In the genomic region with DNA sequence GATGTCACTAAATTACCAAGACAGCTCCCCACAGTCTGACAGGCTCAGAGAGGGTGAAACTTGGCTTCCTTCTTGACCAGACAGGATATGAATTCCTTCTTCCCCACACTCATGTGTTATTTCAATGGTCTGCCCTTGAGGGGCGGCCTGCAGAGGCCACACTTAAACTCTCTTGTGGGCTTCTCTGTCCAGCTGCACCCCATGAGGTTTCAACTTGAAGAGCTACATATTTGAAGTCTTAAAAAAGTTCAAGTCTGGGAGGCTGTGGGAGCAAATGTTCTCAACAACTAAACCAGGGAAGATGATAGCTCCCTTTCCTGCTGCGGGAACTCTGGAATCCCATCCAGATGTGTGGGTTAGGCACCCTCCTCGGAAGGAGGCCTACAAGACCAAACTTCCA, we compare ENCODE assay signal across 16 cellular contexts.
DNase-seq lines count a peak whose midpoint lies in the region; ATAC-seq and TF ChIP-seq lines count a peak whose summit lies in the region.
"Had no signal": no experiment of that assay in that cellular context is flagged by ENCODE, and none has a peak within 500 bp of the region (broad histone marks: within the 10 kb centered on the region; RNA-seq: fewer than 3 reads in every experiment).

No MANE protein-coding gene starts in this region.

- ATAC-seq in GM21576 (IDR thresholded peaks at IDR 0.05; ENCODE audit: unreplicated experiment) (no peak), HG02642 (IDR thresholded peaks at IDR 0.05; ENCODE audit: poor library complexity, unreplicated experiment) (no peak)
- ATAC-seq: HCT116; HepG2; natural killer cell; stimulated activated naive CD8-positive, alpha-beta T cell treated with anti-CD3 and anti-CD28 coated beads, Interleukin-15, Interleukin-2, amounts not matched to agents 100 U/mL and 50 U/mL, for 24 hours; upper lobe of right lung had no signal

- H3K4me1 ChIP-seq in skeletal muscle tissue (ENCODE audit: control insufficient read depth in 3 of 3, insufficient read depth in 3 of 3, low read length in 3 of 3) (peaks cover 27 to 35% (median 35%) of the 10 kb centered on the region in 3 donors), ovary (ENCODE audit: insufficient read depth) (no peaks in the 10 kb centered on the region)
- H3K4me1 ChIP-seq: upper lobe of right lung had no signal

- TF ChIP-seq POLR2A in ovary (IDR thresholded peaks at IDR 0.05), result no peak

- H3K9ac ChIP-seq in skeletal muscle tissue (ENCODE audit: low read depth in 1 of 3, low read length in 3 of 3), result no peak overlapping the region

- H3K36me3 ChIP-seq in skeletal muscle tissue (ENCODE audit: control insufficient read depth in 3 of 3, insufficient read depth in 3 of 3, low read length in 3 of 3) (peaks cover 0 to 5% (median 4%) of the 10 kb centered on the region in 3 donors), ovary (no peaks in the 10 kb centered on the region)
- H3K36me3 ChIP-seq: MG63, upper lobe of right lung had no signal

- DNase-seq in HFF-Myc (ENCODE audit: extremely low read depth, low read depth) (peak; percentile 80), astrocyte of the hippocampus (ENCODE audit: low read depth, low spot score) (peak; percentile 13), fibroblast of villous mesenchyme (ENCODE audit: low read depth) (peak; percentile 69), DMS 273 treated with DMSO at 0.1 percent for 48 hours (lab: John Stamatoyannopoulos, UW) (no peak), ovary (no peak)
- DNase-seq: activated B cell treated with CpG ODN at 0.5 μM for 24 hours; mammary epithelial cell; MG63; natural killer cell; stimulated activated naive CD8-positive, alpha-beta T cell treated with anti-CD3 and anti-CD28 coated beads, Interleukin-15, Interleukin-2, amounts not matched to agents 100 U/mL and 50 U/mL, for 24 hours; upper lobe of right lung had no signal

- H3K27ac ChIP-seq in skeletal muscle tissue (ENCODE audit: low read depth, low read length), result peak overlapping the region; percentile 21
- no peak overlapping the region for H3K27ac ChIP-seq in ovary
- H3K27ac ChIP-seq: upper lobe of right lung had no signal

- 23 to 42% (median 33%) methylated on average over 3 of the region's 3 CpGs for WGBS in ovary, 3 donors

- no peak for TF ChIP-seq CTCF in HFF-Myc (IDR thresholded peaks at IDR 0.05; ENCODE audit: low read depth, low read length, missing control alignments)
- no peak for TF ChIP-seq CTCF in fibroblast of villous mesenchyme (IDR thresholded peaks at IDR 0.05; ENCODE audit: insufficient read depth, low read depth, low read length)
- TF ChIP-seq CTCF in ovary (IDR thresholded peaks at IDR 0.05), result no peak

- no peaks in the 10 kb centered on the region for H3K9me3 ChIP-seq in skeletal muscle tissue (ENCODE audit: control insufficient read depth in 3 of 3, low read length in 3 of 3)
- no peaks in the 10 kb centered on the region for H3K9me3 ChIP-seq in ovary
- H3K9me3 ChIP-seq: MG63, upper lobe of right lung had no signal

- H3K4me3 ChIP-seq in HFF-Myc (replicated peaks; ENCODE audit: low read depth, low read length) (no peak overlapping the region), fibroblast of villous mesenchyme (ENCODE audit: low read depth, low read length) (no peak overlapping the region), skeletal muscle tissue (ENCODE audit: low read length in 3 of 3) (no peak overlapping the region), ovary (no peak overlapping the region)
- H3K4me3 ChIP-seq: MG63, upper lobe of right lung had no signal

- no peaks in the 10 kb centered on the region for H3K27me3 ChIP-seq in skeletal muscle tissue (ENCODE audit: control insufficient read depth in 3 of 3, insufficient read depth in 3 of 3, low read length in 3 of 3)
- no peaks in the 10 kb centered on the region for H3K27me3 ChIP-seq in ovary
- H3K27me3 ChIP-seq: MG63, upper lobe of right lung had no signal

- intact Hi-C loops in ovary (cut with DNase I), result no loop called here

- no peak for TF ChIP-seq EP300 in ovary (IDR thresholded peaks at IDR 0.05)

Comparison
In these comparisons a context has a peak if more than half of its experiments do, and no peak if none do; other contexts are left out.
1. DNase-seq: peak in HFF-Myc (single experiment), astrocyte of the hippocampus (single experiment) and fibroblast of villous mesenchyme (single experiment); none in DMS 273 treated with DMSO at 0.1 percent for 48 hours (single experiment) and ovary (0 of 5).